Comparison of ENCODE assay signal across 1 cellular context in the genomic region with DNA sequence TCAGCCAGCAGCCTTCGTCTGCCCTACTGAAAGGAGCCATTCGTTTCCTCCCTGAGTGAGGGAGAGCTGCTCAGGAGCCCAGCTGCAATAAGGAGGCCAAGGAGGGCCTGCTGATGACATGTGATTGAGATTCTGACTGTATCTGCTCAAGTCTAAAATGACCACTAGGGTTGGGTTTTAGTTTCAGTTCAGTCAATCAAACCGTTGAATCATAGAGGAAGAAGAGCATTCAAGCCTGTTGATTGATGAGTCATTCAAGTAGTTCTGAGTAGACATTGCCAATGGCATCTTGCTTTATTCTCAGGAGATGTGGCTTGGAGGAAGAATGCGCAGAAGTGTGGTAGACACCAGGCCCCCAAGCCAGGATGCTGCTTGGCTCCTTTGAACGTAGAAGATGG.
TF ChIP-seq lines count a peak whose summit lies in the region.

No MANE protein-coding gene starts in this region.

TF ChIP-seq in GM23338, 12 proteins besides CTCF, POLR2A, EP300 and RAD21 (continued from another document):
- TF ChIP-seq ZNF462 (CRISPR knock-in tag; IDR thresholded peaks at IDR 0.05), result no peak
- no peak for TF ChIP-seq POLR2AphosphoS5 (IDR thresholded peaks at IDR 0.05; ENCODE audit: low read depth)
- TF ChIP-seq STAT1 (IDR thresholded peaks at IDR 0.05; ENCODE audit: unreplicated experiment), result no peak
- TF ChIP-seq ETS1 (IDR thresholded peaks at IDR 0.05), result no peak
- no peak for TF ChIP-seq CREB1 (CRISPR knock-in tag; IDR thresholded peaks at IDR 0.05; ENCODE audit: low read depth)
- TF ChIP-seq EZH2 (IDR thresholded peaks at IDR 0.05; ENCODE audit: low read depth, unreplicated experiment), result no peak
- no peak for TF ChIP-seq EZH2phosphoT487 (IDR thresholded peaks at IDR 0.05; ENCODE audit: unreplicated experiment)
- TF ChIP-seq JUNB (IDR thresholded peaks at IDR 0.05; ENCODE audit: unreplicated experiment), result no peak
- TF ChIP-seq NANOG (IDR thresholded peaks at IDR 0.05; ENCODE audit: borderline replicate concordance), result no peak
